Comparison of ENCODE assay signal across 18 cellular contexts in genomic region chr7:19110778-19111175, GRCh38. TPM values are rescaled to one million over a fixed set of nuclear protein-coding genes. Genes with fewer than 3 reads are reported as not detected.
DNase-seq lines count a peak whose midpoint lies in the region; ATAC-seq and TF ChIP-seq lines count a peak whose summit lies in the region.
"Had no signal": no experiment of that assay in that cellular context is flagged by ENCODE, and none has a peak within 500 bp of the region (broad histone marks: within the 10 kb centered on the region; RNA-seq: fewer than 3 reads in every experiment).

No MANE protein-coding gene starts in this region.

- H3K4me3 Mint-ChIP-seq in H9 (peak overlapping the region in 1 of 2 experiments; percentile 57; a peak in 2 of 5 replicates), chondrocyte (ENCODE audit: unreplicated experiment) (peak overlapping the region; percentile 88), type B pancreatic cell (peak overlapping the region; percentile 82)

- H3K18ac ChIP-seq in H9 (ENCODE audit: insufficient read length, low read depth, low read length) = no peak overlapping the region

- peak overlapping the region; percentile 53 for H3K4me2 ChIP-seq in H9 (ENCODE audit: insufficient read depth, insufficient read length, low read length)

- intact Hi-C loops in posterior cingulate gyrus (cut with DNase I) = no loop called here

- DNase-seq in H9 (no peak), chondrocyte (ENCODE audit: low spot score) (peak; percentile 25), type B pancreatic cell (ENCODE audit: extremely low spot score, unreplicated experiment) (no peak), epidermal melanocyte (ENCODE audit: insufficient read length, low spot score) (no peak), posterior cingulate gyrus (no peak)
- DNase-seq: AML-193; kidney glomerular epithelial cell; NCI-H1105 treated with DMSO at 0.1 percent for 48 hours; NCI-H510A treated with DMSO at 0.1 percent for 48 hours; RPMI8226; stimulated activated CD4-positive, alpha-beta T cell treated with anti-CD3 and anti-CD28 coated beads, Interleukin-2, amount 100 ng/mL, for 48 hours; stimulated activated naive CD8-positive, alpha-beta T cell treated with anti-CD3 and anti-CD28 coated beads, Interleukin-15, Interleukin-2, amounts not matched to agents 100 U/mL and 50 U/mL, for 24 hours; T1000; upper lobe of left lung had no signal

- no peak overlapping the region for H2AFZ ChIP-seq in H9 (ENCODE audit: low read length)

- no peak overlapping the region for H2BK5ac ChIP-seq in H9 (ENCODE audit: insufficient read length, low read length)

- H3K9me3 ChIP-seq in H9 (ENCODE audit: control insufficient read depth, low read depth, low read length) (no peaks in the 10 kb centered on the region), iPS-20b (ENCODE audit: insufficient read depth, low read depth, low read length) (no peaks in the 10 kb centered on the region; the same call in 1 of the 2 replicates)
- H3K9me3 ChIP-seq: upper lobe of left lung had no signal

- no peak overlapping the region for H3K23ac ChIP-seq in H9 (ENCODE audit: insufficient read length, low read depth, low read length)

- no peak overlapping the region for H2BK120ac ChIP-seq in H9 (ENCODE audit: low read depth, low read length, poor library complexity, severe bottlenecking)

- H3K23me2 ChIP-seq in H9 (ENCODE audit: insufficient read length, low read depth, low read length, poor library complexity, severe bottlenecking) = peaks cover 27% of the 10 kb centered on the region

- H2BK20ac ChIP-seq in H9 (ENCODE audit: low read depth, low read length, poor library complexity, severe bottlenecking) = no peak overlapping the region

- no peak overlapping the region for H3K4ac ChIP-seq in H9 (ENCODE audit: low read depth, low read length)

- H3K27ac ChIP-seq in H9 (ENCODE audit: insufficient read length, low read depth, low read length) = no peak overlapping the region
- H3K27ac ChIP-seq in iPS-20b (ENCODE audit: low read length) = no peak overlapping the region
- H3K27ac ChIP-seq: upper lobe of left lung had no signal

- H3K9me3 Mint-ChIP-seq in H9 (peaks cover 0 to 2% of the 10 kb centered on the region in 2 experiments; a peak in 1 of 5 replicates), chondrocyte (ENCODE audit: low read depth) (no peaks in the 10 kb centered on the region), type B pancreatic cell (no peaks in the 10 kb centered on the region)

- no peak for ATAC-seq in HG03520 (IDR thresholded peaks at IDR 0.05; ENCODE audit: unreplicated experiment)
- ATAC-seq: activated naive CD4-positive, alpha-beta T cell treated with anti-CD3 and anti-CD28 coated beads, Interleukin-2, amount 50 U/mL, for 72 hours; stimulated activated naive CD8-positive, alpha-beta T cell treated with anti-CD3 and anti-CD28 coated beads, Interleukin-15, Interleukin-2, amounts not matched to agents 100 U/mL and 50 U/mL, for 24 hours had no signal

- no peak overlapping the region for H4K5ac ChIP-seq in H9 (ENCODE audit: insufficient read length, low read depth, low read length)

- H4K20me1 ChIP-seq in H9 (ENCODE audit: control insufficient read depth, insufficient read depth, insufficient read length) = no peaks in the 10 kb centered on the region

- H3K4me1 ChIP-seq in H9 (ENCODE audit: insufficient read depth, low read length) (peaks cover 9% of the 10 kb centered on the region), iPS-20b (ENCODE audit: insufficient read depth, low read length) (peaks cover 34% of the 10 kb centered on the region)

- H2AK5ac ChIP-seq in H9 (ENCODE audit: insufficient read length, low read length) = no peak overlapping the region

- peaks cover 99% of the 10 kb centered on the region for H3K27me3 Mint-ChIP-seq in H9 (ENCODE audit: low read depth)
- H3K27me3 Mint-ChIP-seq in chondrocyte (ENCODE audit: low read depth) = no peaks in the 10 kb centered on the region
- peaks cover 95% of the 10 kb centered on the region for H3K27me3 Mint-ChIP-seq in type B pancreatic cell

- H3K36me3 Mint-ChIP-seq in H9 (ENCODE audit: insufficient read depth in 1 of 3, low read depth in 3 of 3) (no peaks in the 10 kb centered on the region), chondrocyte (ENCODE audit: low read depth) (no peaks in the 10 kb centered on the region), type B pancreatic cell (peaks cover 13% of the 10 kb centered on the region)

- no CpG with 5 or more reads among the region's 6 CpGs for WGBS in H9 (ENCODE audit: extremely low coverage, insufficient read length, low lambda C conversion rate)

- TF ChIP-seq CTCF in H9 (conservative IDR thresholded peaks at IDR 0.05) (no peak), chondrocyte (IDR thresholded peaks at IDR 0.05) (no peak), type B pancreatic cell (conservative IDR thresholded peaks at IDR 0.05) (no peak)

- no peak overlapping the region for H4K91ac ChIP-seq in H9 (ENCODE audit: insufficient read length, low read depth, low read length)

- no peak overlapping the region for H3K9ac ChIP-seq in H9 (ENCODE audit: extremely low read depth, insufficient read length, low read length)
- H3K9ac ChIP-seq in iPS-20b (ENCODE audit: low read depth, low read length) = no peak overlapping the region

- no peak overlapping the region for H3K14ac ChIP-seq in H9 (ENCODE audit: insufficient read depth, low read length)

- no peaks in the 10 kb centered on the region for H3K79me1 ChIP-seq in H9 (ENCODE audit: insufficient read depth, low read depth, low read length, poor library complexity, severe bottlenecking)

- H3K56ac ChIP-seq in H9 (ENCODE audit: insufficient read length, low read depth, low read length) = no peak overlapping the region

- no peak overlapping the region for H3T11ph ChIP-seq in H9 (ENCODE audit: low read length)

- H4K8ac ChIP-seq in H9 (replicated peaks; ENCODE audit: insufficient read length, low read depth, low read length) = no peak overlapping the region

- H3K4me3 ChIP-seq in iPS-20b (ENCODE audit: low read length) = peak overlapping the region; percentile 19; the same call in 1 of the 2 replicates
- H3K4me3 ChIP-seq: upper lobe of left lung had no signal

- H3K27me3 ChIP-seq in H9 (ENCODE audit: insufficient read depth, low read length) = peaks cover 80% of the 10 kb centered on the region
- peaks cover 100% of the 10 kb centered on the region for H3K27me3 ChIP-seq in iPS-20b (ENCODE audit: insufficient read depth, low read length)

- H3K36me3 ChIP-seq in iPS-20b (ENCODE audit: insufficient read depth, low read depth, low read length) = no peaks in the 10 kb centered on the region
- H3K36me3 ChIP-seq: upper lobe of left lung had no signal

- H3K27ac Mint-ChIP-seq in H9 (no peak overlapping the region), chondrocyte (ENCODE audit: unreplicated experiment) (peak overlapping the region; percentile 96), type B pancreatic cell (peak overlapping the region; percentile 76)
- H3K27ac Mint-ChIP-seq: activated naive CD4-positive, alpha-beta T cell treated with anti-CD3 and anti-CD28 coated beads, Interleukin-2, amount 50 U/mL, for 72 hours had no signal

- no peaks in the 10 kb centered on the region for H3K79me2 ChIP-seq in H9 (ENCODE audit: insufficient read depth, low read length)

- H3K4me1 Mint-ChIP-seq in H9 (peaks cover 50 to 67% of the 10 kb centered on the region in 2 experiments), chondrocyte (ENCODE audit: low read depth) (peaks cover 85% of the 10 kb centered on the region), type B pancreatic cell (ENCODE audit: unreplicated experiment) (peaks cover 46% of the 10 kb centered on the region)

- no peak overlapping the region for H2BK12ac ChIP-seq in H9 (ENCODE audit: insufficient read length, low read depth, low read length)

- no peak overlapping the region for H2BK15ac ChIP-seq in H9 (ENCODE audit: low read depth, low read length)

RNA-seq across cellular contexts. Expression of gene TWIST1, which starts 6.7 kb away (rescaled TPM):
- total RNA-seq in H9 (2021) = not detected in 2 replicates
- 26.5 to 31.8 TPM (median 26.9 TPM) in 3 replicates for total RNA-seq in chondrocyte
- 20.4 and 121 TPM in 2 replicates for total RNA-seq in type B pancreatic cell (ENCODE audit: low replicate concordance)
- total RNA-seq: activated naive CD4-positive, alpha-beta T cell treated with anti-CD3 and anti-CD28 coated beads, Interleukin-2, amount 50 U/mL, for 72 hours had no signal

RNA-seq across cellular contexts. Expression of gene FERD3L, which starts 34.4 kb away (rescaled TPM):
- total RNA-seq in H9 (2021) = not detected in 2 replicates
- not detected in 3 replicates for total RNA-seq in chondrocyte
- total RNA-seq in type B pancreatic cell (ENCODE audit: low replicate concordance) = not detected in 2 replicates
- total RNA-seq: activated naive CD4-positive, alpha-beta T cell treated with anti-CD3 and anti-CD28 coated beads, Interleukin-2, amount 50 U/mL, for 72 hours; posterior vena cava; upper lobe of left lung had no signal

Comparison
In these comparisons a context has a peak if more than half of its experiments do, and no peak if none do; other contexts are left out.
1. H3K27ac Mint-ChIP-seq: peak in chondrocyte (single experiment) and type B pancreatic cell (single experiment); none in H9 (0 of 3).
2. RNA of gene TWIST1, which starts 6.7 kb away (total RNA-seq): 20.4 to 121 TPM in type B pancreatic cell and 26.5 to 31.8 TPM in chondrocyte; not detected in H9; every median in the first group is over 10 times any median in the second.